1 cellular context compared by ENCODE assay signal in genomic region chr18:58221060-58221725, GRCh38.
TF ChIP-seq lines count a peak whose summit lies in the region.

No MANE protein-coding gene starts in this region.

TF ChIP-seq in HepG2, 621 proteins besides CTCF, POLR2A, EP300 and RAD21 (continued from another document and continues in another):
- TF ChIP-seq TFAP4 (IDR thresholded peaks at IDR 0.05; ENCODE audit: borderline replicate concordance, low read depth) (0 out of 2 replicates have a peak, but pooled peaks have one; percentile 13), SIN3A (IDR thresholded peaks at IDR 0.05; ENCODE audit: borderline replicate concordance, low read depth, low read length) (peak; percentile 48; the same call in 1 of the 2 replicates), ZBTB40 (IDR thresholded peaks at IDR 0.05) (no peak), ZBTB40 (CRISPR knock-in tag; IDR thresholded peaks at IDR 0.05) (no peak), XBP1 (CRISPR knock-in tag; IDR thresholded peaks at IDR 0.05) (no peak), CENPT (CRISPR knock-in tag; IDR thresholded peaks at IDR 0.05; ENCODE audit: low read depth) (no peak), ZNF788 (CRISPR knock-in tag; IDR thresholded peaks at IDR 0.05; ENCODE audit: borderline replicate concordance) (no peak), ZBTB7A (CRISPR knock-in tag; IDR thresholded peaks at IDR 0.05) (no peak), ZNF609 (CRISPR knock-in tag; IDR thresholded peaks at IDR 0.05; ENCODE audit: borderline replicate concordance) (no peak), JUNB (CRISPR knock-in tag; IDR thresholded peaks at IDR 0.05; ENCODE audit: borderline replicate concordance) (no peak), SALL1 (CRISPR knock-in tag; IDR thresholded peaks at IDR 0.05) (no peak), ZNF225 (CRISPR knock-in tag; IDR thresholded peaks at IDR 0.05) (no peak), ZSCAN5A (CRISPR knock-in tag; IDR thresholded peaks at IDR 0.05; ENCODE audit: borderline replicate concordance) (no peak), ZSCAN9 (CRISPR knock-in tag; IDR thresholded peaks at IDR 0.05; ENCODE audit: borderline replicate concordance) (0 out of 2 replicates have a peak, but pooled peaks have one; percentile 22), PREB (CRISPR knock-in tag; IDR thresholded peaks at IDR 0.05) (no peak), ZBTB14 (CRISPR knock-in tag; IDR thresholded peaks at IDR 0.05) (no peak), ZNF780A (CRISPR knock-in tag; IDR thresholded peaks at IDR 0.05) (no peak), ZBTB10 (CRISPR knock-in tag; IDR thresholded peaks at IDR 0.05; ENCODE audit: borderline replicate concordance) (no peak), ZNF136 (CRISPR knock-in tag; IDR thresholded peaks at IDR 0.05; ENCODE audit: low read depth) (no peak), SRY (CRISPR knock-in tag; IDR thresholded peaks at IDR 0.05) (no peak), ZNF280D (CRISPR knock-in tag; IDR thresholded peaks at IDR 0.05) (no peak), ASH2L (IDR thresholded peaks at IDR 0.05; ENCODE audit: insufficient read length, low read depth, low read length) (no peak), MAFF (IDR thresholded peaks at IDR 0.05; ENCODE audit: low read depth, low read length) (peak; percentile 26; the same call in 1 of the 2 replicates), ZNF362 (CRISPR knock-in tag; IDR thresholded peaks at IDR 0.05; ENCODE audit: borderline replicate concordance) (no peak)
